Comparison of ENCODE assay signal across 15 cellular contexts in the genomic region with DNA sequence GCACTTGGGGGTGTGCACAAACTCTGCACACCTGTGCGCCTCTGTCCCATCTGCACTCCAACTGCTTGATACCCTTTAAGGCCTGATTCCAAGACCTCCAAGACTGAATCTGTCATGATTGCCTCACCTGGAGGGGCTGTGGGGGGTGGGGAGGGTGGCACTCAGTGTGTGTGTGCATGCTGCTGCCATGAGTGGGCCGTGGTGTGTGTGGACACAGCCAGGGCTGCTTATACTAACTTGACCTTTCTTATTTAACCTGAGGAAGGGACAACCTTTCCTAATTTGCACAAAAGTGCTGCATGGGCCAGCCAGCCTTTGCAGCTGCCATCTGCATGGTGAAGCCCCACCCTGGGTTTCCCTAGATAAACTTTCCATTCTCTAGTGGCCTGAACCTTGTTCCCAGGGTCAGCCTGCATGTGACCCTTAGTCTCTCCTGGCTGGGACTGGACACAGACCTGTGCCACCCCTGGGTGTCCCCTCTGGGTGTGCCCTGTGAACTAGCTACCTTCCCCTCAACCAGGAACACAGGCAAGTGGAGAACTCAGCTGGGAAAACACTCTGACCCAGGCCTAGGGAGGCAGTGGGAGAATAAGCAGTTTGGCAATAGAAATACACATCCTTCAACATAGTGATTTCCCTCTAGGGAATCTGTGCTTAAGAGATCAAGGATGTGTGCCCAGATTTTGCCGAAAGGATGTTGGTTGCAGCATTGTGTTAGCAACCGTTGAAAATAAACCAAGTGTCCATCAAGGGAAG.
DNase-seq lines count a peak whose midpoint lies in the region; ATAC-seq and TF ChIP-seq lines count a peak whose summit lies in the region.
"Had no signal": no experiment of that assay in that cellular context is flagged by ENCODE, and none has a peak within 500 bp of the region (broad histone marks: within the 10 kb centered on the region; RNA-seq: fewer than 3 reads in every experiment).

No MANE protein-coding gene starts in this region.

- TF ChIP-seq CTCF in choroid plexus epithelial cell (conservative IDR thresholded peaks at IDR 0.05; ENCODE audit: low read depth, low read length) (no peak), WERI-Rb-1 (IDR thresholded peaks at IDR 0.05; ENCODE audit: low read depth, low read length) (no peak)

- no peak overlapping the region for H3K4me3 Mint-ChIP-seq in stimulated activated naive CD8-positive, alpha-beta T cell treated with anti-CD3 and anti-CD28 coated beads, Interleukin-15, amount 100 ng/mL, for 72 hours
- H3K4me3 Mint-ChIP-seq: activated naive CD8-positive, alpha-beta T cell; naive thymus-derived CD4-positive, alpha-beta T cell had no signal

- no peaks in the 10 kb centered on the region for H3K9me3 ChIP-seq in WERI-Rb-1 (ENCODE audit: severe bottlenecking)
- H3K9me3 ChIP-seq: colonic mucosa, testis had no signal

- no peaks in the 10 kb centered on the region for H3K27me3 ChIP-seq in WERI-Rb-1 (ENCODE audit: insufficient read depth, low read depth, severe bottlenecking)
- H3K27me3 ChIP-seq: colonic mucosa, testis had no signal

- no peaks in the 10 kb centered on the region for H3K27me3 Mint-ChIP-seq in stimulated activated naive CD8-positive, alpha-beta T cell treated with anti-CD3 and anti-CD28 coated beads, Interleukin-15, amount 100 ng/mL, for 72 hours
- H3K27me3 Mint-ChIP-seq: activated naive CD8-positive, alpha-beta T cell; naive thymus-derived CD4-positive, alpha-beta T cell had no signal

- H3K27ac Mint-ChIP-seq in stimulated activated naive CD8-positive, alpha-beta T cell treated with anti-CD3 and anti-CD28 coated beads, Interleukin-15, amount 100 ng/mL, for 72 hours = no peak overlapping the region
- H3K27ac Mint-ChIP-seq: activated naive CD8-positive, alpha-beta T cell had no signal

- no peaks in the 10 kb centered on the region for H3K4me1 Mint-ChIP-seq in stimulated activated naive CD8-positive, alpha-beta T cell treated with anti-CD3 and anti-CD28 coated beads, Interleukin-15, amount 100 ng/mL, for 72 hours

- peak; percentile 12 for DNase-seq in NCI-H1092 treated with DMSO at 0.1 percent for 48 hours (lab: John Stamatoyannopoulos, UW)
- DNase-seq in NCI-H1092 (lab: John Stamatoyannopoulos, UW) = no peak
- DNase-seq in choroid plexus epithelial cell (ENCODE audit: low read depth) = peak; percentile 65
- peak; percentile 77 for DNase-seq in hepatic stellate cell (ENCODE audit: low spot score)
- peak; percentile 93 for DNase-seq in stromal cell of bone marrow (ENCODE audit: low read depth)
- no peak for DNase-seq in stimulated activated naive CD8-positive, alpha-beta T cell treated with anti-CD3 and anti-CD28 coated beads, Interleukin-15, amount 100 ng/mL, for 72 hours
- no peak for DNase-seq in activated effector memory CD4-positive, alpha-beta T cell treated with Interleukin-2 at 50 U/mL for 16 hours
- DNase-seq in WERI-Rb-1 = no peak
- DNase-seq: foreskin melanocyte; naive thymus-derived CD4-positive, alpha-beta T cell; NCI-H524 treated with DMSO at 0.1 percent for 48 hours; SHP77; testis had no signal

- no peak overlapping the region for H3K27ac ChIP-seq in WERI-Rb-1
- H3K27ac ChIP-seq: colonic mucosa, testis had no signal

- ATAC-seq in stimulated activated naive CD8-positive, alpha-beta T cell treated with anti-CD3 and anti-CD28 coated beads, Interleukin-15, amount 100 ng/mL, for 72 hours = no peak
- ATAC-seq: naive thymus-derived CD4-positive, alpha-beta T cell had no signal

- peaks cover 0 to 21% of the 10 kb centered on the region in 2 donors for H3K9me3 Mint-ChIP-seq in stimulated activated naive CD8-positive, alpha-beta T cell treated with anti-CD3 and anti-CD28 coated beads, Interleukin-15, amount 100 ng/mL, for 72 hours

- H3K4me3 ChIP-seq in choroid plexus epithelial cell (ENCODE audit: low read depth, low read length) (no peak overlapping the region), WERI-Rb-1 (ENCODE audit: low read depth, low read length) (no peak overlapping the region)
- H3K4me3 ChIP-seq: colonic mucosa, testis had no signal

- H3K36me3 ChIP-seq in WERI-Rb-1 = no peaks in the 10 kb centered on the region
- H3K36me3 ChIP-seq: colonic mucosa had no signal

Comparison
In these comparisons a context has a peak if more than half of its experiments do, and no peak if none do; other contexts are left out.
1. DNase-seq: peak in NCI-H1092 treated with DMSO at 0.1 percent for 48 hours (single experiment), choroid plexus epithelial cell (single experiment), hepatic stellate cell (single experiment) and stromal cell of bone marrow (single experiment); none in NCI-H1092 (single experiment), stimulated activated naive CD8-positive, alpha-beta T cell treated with anti-CD3 and anti-CD28 coated beads, Interleukin-15, amount 100 ng/mL, for 72 hours (0 of 2), activated effector memory CD4-positive, alpha-beta T cell treated with Interleukin-2 at 50 U/mL for 16 hours (single experiment) and WERI-Rb-1 (single experiment).